Comparison of ENCODE assay signal across 8 cellular contexts in genomic region chr2:71416866-71417265, GRCh38. TPM values are rescaled to one million over a fixed set of nuclear protein-coding genes. Genes with fewer than 3 reads are reported as not detected.
DNase-seq lines count a peak whose midpoint lies in the region; ATAC-seq and TF ChIP-seq lines count a peak whose summit lies in the region.
"Not testable (repeated sequence)": the region's sequence is repeated elsewhere in the genome, so short reads cannot be mapped to it uniquely, and the experiment has no call there.

No MANE protein-coding gene starts in this region.

- POLR2A ChIA-PET in CD8-positive, alpha-beta T cell (lab: Charles Lee) = interaction anchor here (1.2 to 1.8 kb wide), 3 partner anchors 12 to 85 kb away, joined by 3 to 9 read pairs (median 4); partner anchors contain the start of gene ZNF638
- POLR2A ChIA-PET in PC-9 (lab: Charles Lee; ENCODE audit: unreplicated experiment) = not testable (repeated sequence)
- POLR2A ChIA-PET in activated CD8-positive, alpha-beta T cell treated with anti-CD3 and anti-CD28 coated beads, Interleukin-2, amount 10 ng/mL, durations not matched to agents 7 days and 5 days (lab: Charles Lee) = interaction anchor here (0.6 kb wide), 2 partner anchors 30 to 287 kb away, joined by 3 read pairs; partner anchors contain the start of gene MCEE

- H3K27me3 Mint-ChIP-seq in CD8-positive, alpha-beta T cell (ENCODE audit: low read depth); activated CD8-positive, alpha-beta T cell treated with anti-CD3 and anti-CD28 coated beads, Interleukin-2, amount 10 ng/mL, durations not matched to agents 7 days and 5 days (ENCODE audit: low read depth); activated naive CD8-positive, alpha-beta T cell; endodermal cell (ENCODE audit: insufficient read depth); immature natural killer cell (ENCODE audit: low read depth in 3 of 3); neural progenitor cell (ENCODE audit: insufficient read depth, low read depth): not testable (repeated sequence)

- not testable (repeated sequence) for H3K9me3 ChIP-seq in CD8-positive, alpha-beta T cell (ENCODE audit: low read length); PC-9 (ENCODE audit: insufficient read depth, low read depth); endodermal cell (ENCODE audit: control insufficient read depth, low read length); neural progenitor cell (ENCODE audit: low read depth); suprapubic skin

- peak; percentile 7 to 63 (median 19) for DNase-seq in CD8-positive, alpha-beta T cell
- peak in 1 of 2 experiments; percentile 51 for DNase-seq in PC-9
- peak; percentile 48 for DNase-seq in activated CD8-positive, alpha-beta T cell treated with anti-CD3 and anti-CD28 coated beads, Interleukin-2, amount 10 ng/mL, durations not matched to agents 7 days and 5 days
- not testable (repeated sequence) for DNase-seq in endodermal cell; neural progenitor cell (ENCODE audit: low spot score); suprapubic skin (ENCODE audit: low spot score in 2 of 2)
- DNase-seq in immature natural killer cell = peak; percentile 16 to 48 (median 27)

- BruUV-seq in PC-9 (replicated peaks; lab: Mats Ljungman, UMichigan) = TSS peak; percentile 44

- no CpG with 5 or more reads among the region's 15 CpGs for WGBS in endodermal cell (ENCODE audit: insufficient coverage in 1 of 2, insufficient read length in 1 of 2), 2 experiments
- WGBS in suprapubic skin = no CpG with 5 or more reads among the region's 15 CpGs

- not testable (repeated sequence) for H3K36me3 ChIP-seq in CD8-positive, alpha-beta T cell (ENCODE audit: insufficient read depth, low read length); suprapubic skin
- peaks cover 11% of the 10 kb centered on the region for H3K36me3 ChIP-seq in PC-9 (ENCODE audit: low read depth)
- peaks cover 40% of the 10 kb centered on the region for H3K36me3 ChIP-seq in endodermal cell (ENCODE audit: control insufficient read depth, insufficient read depth, low read length)
- H3K36me3 ChIP-seq in neural progenitor cell = peaks cover 19% of the 10 kb centered on the region

- H3K36me3 Mint-ChIP-seq in CD8-positive, alpha-beta T cell = peaks cover 13% of the 10 kb centered on the region
- H3K36me3 Mint-ChIP-seq in activated CD8-positive, alpha-beta T cell treated with anti-CD3 and anti-CD28 coated beads, Interleukin-2, amount 10 ng/mL, durations not matched to agents 7 days and 5 days (ENCODE audit: low read depth); activated naive CD8-positive, alpha-beta T cell; endodermal cell (ENCODE audit: low read depth); immature natural killer cell; neural progenitor cell: not testable (repeated sequence)

- not testable (repeated sequence) for H3K9ac ChIP-seq in endodermal cell (ENCODE audit: extremely low read depth, low read length, poor library complexity, severe bottlenecking); neural progenitor cell

- H3K79me2 ChIP-seq in PC-9 (ENCODE audit: low read depth) = not testable (repeated sequence)
- H3K79me2 ChIP-seq in neural progenitor cell (ENCODE audit: low read depth) = peaks cover 43% of the 10 kb centered on the region

- TF ChIP-seq POLR2A in suprapubic skin (IDR thresholded peaks at IDR 0.05) = not testable (repeated sequence)

- H3K4me2 ChIP-seq in PC-9 (peak overlapping the region; percentile 59), neural progenitor cell (peak overlapping the region; percentile 61)

- CTCF ChIA-PET in CD8-positive, alpha-beta T cell (lab: Charles Lee) = not testable (repeated sequence)
- CTCF ChIA-PET in PC-9 (lab: Charles Lee) = interaction anchor here (0.6 kb wide), 1 partner anchor 85 kb away, joined by 5 read pairs; the partner anchor contains the start of gene ZNF638
- CTCF ChIA-PET in activated CD8-positive, alpha-beta T cell treated with anti-CD3 and anti-CD28 coated beads, Interleukin-2, amount 10 ng/mL, durations not matched to agents 7 days and 5 days (lab: Charles Lee) = interaction anchor here (1.4 kb wide), 1 partner anchor 85 kb away, joined by 9 read pairs; the partner anchor contains the start of gene ZNF638

- intact Hi-C loops in CD8-positive, alpha-beta T cell (cut with DNase I, micrococcal nuclease); PC-9 (cut with micrococcal nuclease; ENCODE audit: unreplicated experiment): not testable (repeated sequence)

- H4K20me1 ChIP-seq in PC-9 (ENCODE audit: insufficient read depth); neural progenitor cell (ENCODE audit: low read depth): not testable (repeated sequence)

- not testable (repeated sequence) for ATAC-seq in CD8-positive, alpha-beta T cell; activated CD8-positive, alpha-beta T cell treated with anti-CD3 and anti-CD28 coated beads, Interleukin-2, amount 10 ng/mL, durations not matched to agents 7 days and 5 days

- H3K27me3 ChIP-seq in CD8-positive, alpha-beta T cell (ENCODE audit: insufficient read depth, low read length); PC-9 (ENCODE audit: insufficient read depth, low read depth); endodermal cell (ENCODE audit: control insufficient read depth, insufficient read depth, low read length, poor library complexity, severe bottlenecking); neural progenitor cell; suprapubic skin: not testable (repeated sequence)

- H3K27ac ChIP-seq in CD8-positive, alpha-beta T cell (ENCODE audit: low read depth, low read length); endodermal cell (ENCODE audit: low read depth, low read length); neural progenitor cell: not testable (repeated sequence)
- H3K27ac ChIP-seq in PC-9 = 0 out of 2 replicates have a peak overlapping the region, but pooled peaks have one; percentile 57
- peak overlapping the region; percentile 61 for H3K27ac ChIP-seq in suprapubic skin

- not testable (repeated sequence) for H3K9me3 Mint-ChIP-seq in CD8-positive, alpha-beta T cell; activated CD8-positive, alpha-beta T cell treated with anti-CD3 and anti-CD28 coated beads, Interleukin-2, amount 10 ng/mL, durations not matched to agents 7 days and 5 days (ENCODE audit: insufficient read depth); activated naive CD8-positive, alpha-beta T cell (ENCODE audit: low read depth); endodermal cell; immature natural killer cell; neural progenitor cell

- not testable (repeated sequence) for TF ChIP-seq EP300 in suprapubic skin (IDR thresholded peaks at IDR 0.05)

- not testable (repeated sequence) for H3K4me3 ChIP-seq in CD8-positive, alpha-beta T cell (ENCODE audit: low read depth, low read length); endodermal cell (ENCODE audit: low read length)
- H3K4me3 ChIP-seq in PC-9 = peak overlapping the region; percentile 59; the same call in 1 of the 2 replicates
- H3K4me3 ChIP-seq in neural progenitor cell = peak overlapping the region; percentile 51
- H3K4me3 ChIP-seq in suprapubic skin = peak overlapping the region; percentile 36

- not testable (repeated sequence) for H3K9me2 ChIP-seq in PC-9 (ENCODE audit: insufficient read depth)

- H3K27ac Mint-ChIP-seq in CD8-positive, alpha-beta T cell = peak overlapping the region; percentile 93
- H3K27ac Mint-ChIP-seq in activated CD8-positive, alpha-beta T cell treated with anti-CD3 and anti-CD28 coated beads, Interleukin-2, amount 10 ng/mL, durations not matched to agents 7 days and 5 days; activated naive CD8-positive, alpha-beta T cell; neural progenitor cell: not testable (repeated sequence)
- H3K27ac Mint-ChIP-seq in endodermal cell (peak overlapping the region; percentile 95), immature natural killer cell (peak overlapping the region in 5 of 6 donors; percentile 58 to 95 (median 90))

- H3K4me1 ChIP-seq in CD8-positive, alpha-beta T cell (ENCODE audit: insufficient read depth, low read length); PC-9 (replicated peaks; ENCODE audit: insufficient read depth); endodermal cell (ENCODE audit: control insufficient read depth, insufficient read depth, low read length); suprapubic skin: not testable (repeated sequence)
- peaks cover 16% of the 10 kb centered on the region for H3K4me1 ChIP-seq in neural progenitor cell

- TF ChIP-seq CTCF in CD8-positive, alpha-beta T cell (IDR thresholded peaks at IDR 0.05); PC-9 (conservative IDR thresholded peaks at IDR 0.05); endodermal cell (conservative IDR thresholded peaks at IDR 0.05); neural progenitor cell (IDR thresholded peaks at IDR 0.05); suprapubic skin (IDR thresholded peaks at IDR 0.05): not testable (repeated sequence)

- peaks cover 15% of the 10 kb centered on the region for H3K4me1 Mint-ChIP-seq in CD8-positive, alpha-beta T cell (ENCODE audit: low read depth)
- H3K4me1 Mint-ChIP-seq in activated CD8-positive, alpha-beta T cell treated with anti-CD3 and anti-CD28 coated beads, Interleukin-2, amount 10 ng/mL, durations not matched to agents 7 days and 5 days (ENCODE audit: low read depth) = peaks cover 12% of the 10 kb centered on the region
- H3K4me1 Mint-ChIP-seq in activated naive CD8-positive, alpha-beta T cell (ENCODE audit: low read depth) = peaks cover 15% of the 10 kb centered on the region
- H3K4me1 Mint-ChIP-seq in endodermal cell (peaks cover 16% of the 10 kb centered on the region), immature natural killer cell (peaks cover 16 to 31% of the 10 kb centered on the region in 2 donors)
- H3K4me1 Mint-ChIP-seq in neural progenitor cell = not testable (repeated sequence)

- H2AFZ ChIP-seq in PC-9; neural progenitor cell (replicated peaks): not testable (repeated sequence)

- H3K4me3 Mint-ChIP-seq in CD8-positive, alpha-beta T cell = peak overlapping the region; percentile 87
- peak overlapping the region; percentile 81 for H3K4me3 Mint-ChIP-seq in activated CD8-positive, alpha-beta T cell treated with anti-CD3 and anti-CD28 coated beads, Interleukin-2, amount 10 ng/mL, durations not matched to agents 7 days and 5 days
- H3K4me3 Mint-ChIP-seq in activated naive CD8-positive, alpha-beta T cell = peak overlapping the region; percentile 89
- H3K4me3 Mint-ChIP-seq in endodermal cell (peak overlapping the region; percentile 64), immature natural killer cell (peak overlapping the region; percentile 53 to 93 (median 90)), neural progenitor cell (peak overlapping the region; percentile 88)

- H3F3A ChIP-seq in PC-9 (ENCODE audit: insufficient read depth, low read depth) (peaks cover 30% of the 10 kb centered on the region; the same call in 1 of the 2 replicates), neural progenitor cell (ENCODE audit: low read depth) (peaks cover 16% of the 10 kb centered on the region)

RNA-seq across cellular contexts. Expression of gene DYSF, which starts 36.5 kb away (rescaled TPM):
- total RNA-seq in CD8-positive, alpha-beta T cell = 1 to 10 TPM; 4.6 to 6.2 TPM
- 10.6 and 12.2 TPM in 2 replicates for total RNA-seq in PC-9 (2021)
- 1 to 10 TPM; 3.4 to 4.7 TPM for total RNA-seq in activated CD8-positive, alpha-beta T cell treated with anti-CD3 and anti-CD28 coated beads, Interleukin-2, amount 10 ng/mL, durations not matched to agents 7 days and 5 days
- total RNA-seq in endodermal cell = 1 to 10 TPM; 1.4 to 3.1 TPM
- 1.5 TPM for polyA plus RNA-seq in endodermal cell (2013, experiment 1 of 2)
- polyA plus RNA-seq in endodermal cell (2013, experiment 2 of 2) = 1.2 TPM
- 1 to 10 TPM; 3.4 to 5.0 (median 4.2) TPM for polyA plus RNA-seq in immature natural killer cell
- total RNA-seq in neural progenitor cell (ENCODE audit: low replicate concordance) = 0.39 and 1.1 TPM in 2 replicates
- 1 to 10 TPM; 1.7 to 5.0 (median 2.6) TPM for total RNA-seq in suprapubic skin
